ENCODE assay signal across 7 cellular contexts in the genomic region with DNA sequence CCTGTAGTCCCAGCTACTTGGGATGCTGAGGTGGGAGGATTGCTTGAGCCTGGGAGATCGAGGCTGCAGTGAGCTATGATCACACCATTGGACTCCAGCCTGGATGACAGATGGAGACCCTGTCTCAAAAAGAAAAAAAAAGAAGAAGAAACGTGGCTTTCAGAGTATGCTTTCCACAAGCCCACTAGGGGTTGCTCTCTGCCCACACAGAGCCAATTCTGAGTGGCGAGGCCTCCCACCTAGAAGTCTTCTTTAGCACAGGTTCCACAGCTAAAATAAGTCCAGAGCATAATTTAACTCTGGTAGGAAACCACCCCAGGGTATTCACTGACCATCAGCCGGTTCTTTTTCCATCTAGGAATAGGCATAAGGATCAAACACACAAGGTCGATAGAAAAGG. TPM values are rescaled to one million over a fixed set of nuclear protein-coding genes. Genes with fewer than 3 reads are reported as not detected.
DNase-seq lines count a peak whose midpoint lies in the region; ATAC-seq, FAIRE-seq and TF ChIP-seq lines count a peak whose summit lies in the region.
"Not testable (repeated sequence)": the region's sequence is repeated elsewhere in the genome, so short reads cannot be mapped to it uniquely, and the experiment has no call there.

No MANE protein-coding gene starts in this region.

- not testable (repeated sequence) for H3K23ac ChIP-seq in H1 (ENCODE audit: insufficient read length)

- not testable (repeated sequence) for H3K79me1 ChIP-seq in H1 (ENCODE audit: low read depth, low read length)

- H3K4me1 ChIP-seq in SK-N-SH (ENCODE audit: control insufficient read depth in 1 of 2, insufficient read depth in 2 of 2, low read depth in 1 of 2, low read length in 1 of 2); astrocyte (ENCODE audit: insufficient read depth, low read length); H1 (replicated peaks in 1 of 4; ENCODE audit: control insufficient read depth in 3 of 4, insufficient read depth in 4 of 4, low read length in 3 of 4); kidney (ENCODE audit: control insufficient read depth in 1 of 2, insufficient read depth in 1 of 2, low read depth in 1 of 2, low read length in 2 of 2): not testable (repeated sequence)

- H3K36me3 ChIP-seq in SK-N-SH (replicated peaks in 1 of 2; ENCODE audit: control insufficient read depth in 1 of 2, insufficient read depth in 2 of 2, low read length in 1 of 2) (peaks cover 38 to 41% of the 10 kb centered on the region in 2 experiments), astrocyte (ENCODE audit: insufficient read depth, low read length) (peaks cover 13% of the 10 kb centered on the region), H1 (ENCODE audit: control insufficient read depth in 2 of 4, insufficient read depth in 4 of 4, low read length in 3 of 4) (peaks cover 0 to 23% (median 4%) of the 10 kb centered on the region in 4 experiments; a peak in 5 of 8 replicates)
- H3K36me3 ChIP-seq in kidney (ENCODE audit: control insufficient read depth in 1 of 2, insufficient read depth in 2 of 2, low read length in 2 of 2): not testable (repeated sequence)

- not testable (repeated sequence) for ATAC-seq in stimulated activated naive B cell treated with anti-CD40 and anti-IgM and Interleukin-4, amounts not matched to agents 10 μg/mL and 1 μg/mL and 100 μg/mL, for 72 hours (replicated peaks)

- CTCF ChIA-PET in SK-N-SH (lab: Yijun Ruan, JAX); H1 (lab: Charles Lee; ENCODE audit: partially characterized antibody): not testable (repeated sequence)

- TF ChIP-seq POLR2A in GM12891 (IDR thresholded peaks at IDR 0.05; ENCODE audit: low read depth, low read length); H1 (IDR thresholded peaks at IDR 0.05; ENCODE audit: control extremely low read depth in 1 of 2, low read depth in 2 of 2, low read length in 2 of 2): not testable (repeated sequence)

- not testable (repeated sequence) for DNase-seq in GM12891 (ENCODE audit: insufficient read length, low spot score); HTR-8/SVneo (ENCODE audit: insufficient read length, low spot score); SK-N-SH; astrocyte (ENCODE audit: low read depth); H1 (ENCODE audit: low read depth in 1 of 2, low spot score in 2 of 2); kidney; stimulated activated naive B cell treated with anti-CD40 and anti-IgM and Interleukin-4, amounts not matched to agents 10 μg/mL and 1 μg/mL and 100 μg/mL, for 72 hours

- not testable (repeated sequence) for H2BK5ac ChIP-seq in H1 (ENCODE audit: low read depth, low read length)

- not testable (repeated sequence) for TF ChIP-seq EP300 in SK-N-SH (IDR thresholded peaks at IDR 0.05; ENCODE audit: borderline replicate concordance in 1 of 2, low read depth in 1 of 2, low read length in 1 of 2); H1 (IDR thresholded peaks at IDR 0.05; ENCODE audit: borderline replicate concordance in 1 of 2, low read depth in 2 of 2, low read length in 2 of 2)

- H3K4me3 Mint-ChIP-seq in astrocyte (ENCODE audit: unreplicated experiment); stimulated activated naive B cell treated with anti-CD40 and anti-IgM and Interleukin-4, amounts not matched to agents 10 μg/mL and 1 μg/mL and 100 μg/mL, for 72 hours: not testable (repeated sequence)

- not testable (repeated sequence) for H3K9me3 Mint-ChIP-seq in astrocyte (ENCODE audit: unreplicated experiment); stimulated activated naive B cell treated with anti-CD40 and anti-IgM and Interleukin-4, amounts not matched to agents 10 μg/mL and 1 μg/mL and 100 μg/mL, for 72 hours

- not testable (repeated sequence) for H2AFZ ChIP-seq in SK-N-SH (ENCODE audit: low read depth); astrocyte (ENCODE audit: low read depth, low read length); H1 (ENCODE audit: low read length)

- H3K27ac ChIP-seq in SK-N-SH (ENCODE audit: low read depth in 2 of 2, low read length in 1 of 2); astrocyte (ENCODE audit: low read depth, low read length); H1 (ENCODE audit: low read depth, low read length); kidney (ENCODE audit: low read depth in 2 of 2, low read length in 2 of 2): not testable (repeated sequence)

- H3K23me2 ChIP-seq in H1 (ENCODE audit: low read depth, low read length): not testable (repeated sequence)

- H3K27me3 ChIP-seq in SK-N-SH (ENCODE audit: insufficient read depth); astrocyte (ENCODE audit: insufficient read depth, low read length); H1 (replicated peaks in 1 of 4; ENCODE audit: control insufficient read depth in 3 of 4, extremely low read depth in 1 of 4, insufficient read depth in 3 of 4, low read length in 3 of 4): not testable (repeated sequence)

- not testable (repeated sequence) for H3K14ac ChIP-seq in H1 (ENCODE audit: insufficient read length)

- not testable (repeated sequence) for H4K5ac ChIP-seq in H1 (ENCODE audit: insufficient read length, low read depth, low read length)

- not testable (repeated sequence) for H3K36me3 Mint-ChIP-seq in astrocyte (ENCODE audit: low read depth, unreplicated experiment)
- H3K36me3 Mint-ChIP-seq in stimulated activated naive B cell treated with anti-CD40 and anti-IgM and Interleukin-4, amounts not matched to agents 10 μg/mL and 1 μg/mL and 100 μg/mL, for 72 hours: peaks cover 10 to 13% of the 10 kb centered on the region in 2 donors

- not testable (repeated sequence) for H4K20me1 ChIP-seq in SK-N-SH (ENCODE audit: insufficient read depth); astrocyte (ENCODE audit: insufficient read depth, low read length); H1 (replicated peaks in 1 of 2; ENCODE audit: control insufficient read depth in 1 of 2, insufficient read depth in 2 of 2, low read length in 2 of 2)

- intact Hi-C loops in kidney (cut with DNase I): not testable (repeated sequence)

- not testable (repeated sequence) for H3K4ac ChIP-seq in H1 (replicated peaks; ENCODE audit: insufficient read length, low read depth, low read length)

- not testable (repeated sequence) for H3K4me2 ChIP-seq in SK-N-SH; astrocyte (ENCODE audit: low read length); H1 (ENCODE audit: insufficient read depth in 1 of 2, low read depth in 2 of 2, low read length in 2 of 2)

- H3K18ac ChIP-seq in H1 (ENCODE audit: extremely low read depth, low read length): not testable (repeated sequence)

- TF ChIP-seq CTCF in SK-N-SH (IDR thresholded peaks at IDR 0.05): peak; percentile 15; the same call in 1 of the 2 replicates
- not testable (repeated sequence) for TF ChIP-seq CTCF in astrocyte (IDR thresholded peaks at IDR 0.05; ENCODE audit: insufficient read depth, low read depth, low read length); H1 (IDR thresholded peaks at IDR 0.05; ENCODE audit: control extremely low read depth in 1 of 3, insufficient read depth in 1 of 3, low read depth in 1 of 3, low read length in 3 of 3); kidney (IDR thresholded peaks at IDR 0.05; ENCODE audit: borderline replicate concordance, extremely low read depth, insufficient read depth)

- TF ChIP-seq RAD21 in SK-N-SH (IDR thresholded peaks at IDR 0.05; ENCODE audit: low read length); H1 (IDR thresholded peaks at IDR 0.05 in 1 of 2, conservative IDR thresholded peaks at IDR 0.05 in 1 of 2; ENCODE audit: low read depth in 2 of 2, low read length in 2 of 2): not testable (repeated sequence)

- not testable (repeated sequence) for H2BK12ac ChIP-seq in H1 (ENCODE audit: low read depth, low read length)

- not testable (repeated sequence) for H3K4me1 Mint-ChIP-seq in astrocyte (ENCODE audit: low read depth, unreplicated experiment); stimulated activated naive B cell treated with anti-CD40 and anti-IgM and Interleukin-4, amounts not matched to agents 10 μg/mL and 1 μg/mL and 100 μg/mL, for 72 hours

- not testable (repeated sequence) for H3K56ac ChIP-seq in H1 (replicated peaks; ENCODE audit: insufficient read length, low read depth, low read length)

- H3K27me3 Mint-ChIP-seq in astrocyte (ENCODE audit: low read depth, unreplicated experiment); stimulated activated naive B cell treated with anti-CD40 and anti-IgM and Interleukin-4, amounts not matched to agents 10 μg/mL and 1 μg/mL and 100 μg/mL, for 72 hours: not testable (repeated sequence)

- FAIRE-seq in GM12891 (lab: Jason Lieb, UNC) (peak; percentile 94), HTR-8/SVneo (lab: Jason Lieb, UNC) (peak; percentile 89), astrocyte (lab: Jason Lieb, UNC) (peak; percentile 97), H1 (lab: Jason Lieb, UNC) (peak; percentile 39), kidney (lab: Jason Lieb, UNC) (peak; percentile 3)

- not testable (repeated sequence) for H3K9ac ChIP-seq in SK-N-SH; astrocyte (ENCODE audit: low read length); H1 (replicated peaks in 1 of 4; ENCODE audit: extremely low read depth in 1 of 4, low read depth in 3 of 4, low read length in 3 of 4); kidney (ENCODE audit: low read length in 2 of 2)

- WGBS in SK-N-SH (ENCODE audit: low lambda C conversion rate): 100% methylated on average over 2 of the region's 5 CpGs
- WGBS in H1 (ENCODE audit: extremely low coverage in 1 of 2, insufficient coverage in 1 of 2, insufficient read length in 1 of 2, insufficient replicate concordance in 2 of 2, low coverage in 1 of 2, low lambda C conversion rate in 2 of 2, missing lambda C conversion rate in 1 of 2), 2 experiments: no CpG with 5 or more reads among the region's 5 CpGs

- not testable (repeated sequence) for H3K9me2 ChIP-seq in SK-N-SH

- POLR2A ChIA-PET in SK-N-SH (lab: Yijun Ruan, JAX): not testable (repeated sequence)
- POLR2A ChIA-PET in H1 (lab: Charles Lee; ENCODE audit: partially characterized antibody): interaction anchor here (0.7 kb wide), 1 partner anchor 24 kb away, joined by 3 read pairs; no protein-coding TSS in a partner anchor

- H4K91ac ChIP-seq in H1 (replicated peaks; ENCODE audit: insufficient read length, low read length): not testable (repeated sequence)

- H3K79me2 ChIP-seq in SK-N-SH (ENCODE audit: insufficient read depth); astrocyte (ENCODE audit: insufficient read depth, low read length); H1 (ENCODE audit: control insufficient read depth in 1 of 2, insufficient read depth in 2 of 2, low read length in 2 of 2): not testable (repeated sequence)

- not testable (repeated sequence) for H2AK5ac ChIP-seq in H1 (ENCODE audit: low read depth, low read length)

- H3K4me3 ChIP-seq in SK-N-SH (ENCODE audit: low read depth in 2 of 2, low read length in 1 of 2); astrocyte (ENCODE audit: insufficient read depth, low read depth, low read length); H1 (ENCODE audit: extremely low read depth in 1 of 4, insufficient read depth in 2 of 4, low read depth in 3 of 4, low read length in 4 of 4); kidney (ENCODE audit: low read length in 2 of 2): not testable (repeated sequence)

- not testable (repeated sequence) for H2BK20ac ChIP-seq in H1 (ENCODE audit: low read length)

- not testable (repeated sequence) for H4K8ac ChIP-seq in H1 (ENCODE audit: extremely low read depth, insufficient read depth, low read length)

- H3F3A ChIP-seq in SK-N-SH (replicated peaks; ENCODE audit: insufficient read depth): not testable (repeated sequence)

- H2BK15ac ChIP-seq in H1 (ENCODE audit: low read length): not testable (repeated sequence)

- not testable (repeated sequence) for H3K27ac Mint-ChIP-seq in astrocyte (ENCODE audit: unreplicated experiment)
- H3K27ac Mint-ChIP-seq in stimulated activated naive B cell treated with anti-CD40 and anti-IgM and Interleukin-4, amounts not matched to agents 10 μg/mL and 1 μg/mL and 100 μg/mL, for 72 hours: peak overlapping the region; percentile 47

- not testable (repeated sequence) for H2BK120ac ChIP-seq in H1 (replicated peaks; ENCODE audit: low read depth, low read length)

- not testable (repeated sequence) for H3K9me3 ChIP-seq in SK-N-SH; astrocyte (ENCODE audit: insufficient read depth, low read depth, low read length); H1 (ENCODE audit: insufficient read depth in 2 of 2, low read depth in 1 of 2, low read length in 1 of 2); kidney (ENCODE audit: control insufficient read depth in 1 of 2, low read length in 2 of 2)

RNA-seq across cellular contexts. Expression of gene TAF1, which starts 50.1 kb away (rescaled TPM):
- 11.4 TPM for polyA plus RNA-seq in GM12891 (2012; ENCODE audit: low read depth, missing spikeins)
- polyA plus RNA-seq in SK-N-SH (2012; rRNA removed): 25.0 and 27.6 TPM in 2 replicates
- polyA plus RNA-seq in SK-N-SH (2012; cell fraction: cytosol; rRNA removed): 29.1 and 31.3 TPM in 2 replicates
- polyA plus RNA-seq in SK-N-SH (2012; cell fraction: nucleus; rRNA removed): 22.7 and 56.0 TPM in 2 replicates
- 23.3 and 24.8 TPM in 2 replicates for total RNA-seq in astrocyte
- total RNA-seq in H1 (2021; fragmentation: NEBNext Ultra II Directional; extraction: Animal tissue kit (Norgen Biotek cat#: 25700)): 30.2 and 30.3 TPM in 2 replicates
- 5.6 and 6.3 TPM in 2 replicates for polyA plus RNA-seq in H1 (2011; rRNA removed)
- 13.9 TPM for polyA plus RNA-seq in H1 (2011; cell fraction: cytosol; rRNA removed)
- 11.8 TPM for polyA plus RNA-seq in H1 (2011; cell fraction: nucleus; rRNA removed)
- polyA plus RNA-seq in H1 (2012, experiment 1 of 2): 14.4 to 20.0 TPM (median 18.4 TPM) in 4 replicates
- polyA plus RNA-seq in H1 (2012, experiment 2 of 2): 0.84 TPM
- polyA plus RNA-seq in H1 (2013, experiment 1 of 2): 13.9 TPM
- polyA plus RNA-seq in H1 (2013, experiment 2 of 2): 11.4 TPM
- 24.9 and 42.9 TPM in 2 replicates for polyA minus RNA-seq in H1 (2011; rRNA and poly(A)+ RNA removed)
- 25.0 TPM for polyA minus RNA-seq in H1 (2011; cell fraction: cytosol; rRNA and poly(A)+ RNA removed)
- polyA minus RNA-seq in H1 (2011; cell fraction: nucleus; rRNA and poly(A)+ RNA removed): 55.3 TPM
- total RNA-seq in kidney: 45.0 TPM
- 4.0 TPM for polyA plus RNA-seq in kidney (ENCODE audit: insufficient read depth, low read depth, low replicate concordance)
